Comparison of ENCODE assay signal across 8 cellular contexts in genomic region chr12:56688129-56688845, GRCh38. TPM values are rescaled to one million over a fixed set of nuclear protein-coding genes. Genes with fewer than 3 reads are reported as not detected.
DNase-seq lines count a peak whose midpoint lies in the region; ATAC-seq and TF ChIP-seq lines count a peak whose summit lies in the region.

PTGES3 (minus strand) TSS chr12:56688284; CDS start chr12:56687999, 285 bp downstream.

- H3K9me3 ChIP-seq in thymus (ENCODE audit: control insufficient read depth): no peaks in the 10 kb centered on the region

- peaks cover 8% of the 10 kb centered on the region for H3K36me3 Mint-ChIP-seq in activated naive CD8-positive, alpha-beta T cell
- H3K36me3 Mint-ChIP-seq in glutamatergic neuron (ENCODE audit: unreplicated experiment) (no peaks in the 10 kb centered on the region), osteocyte (ENCODE audit: unreplicated experiment) (peaks cover 12% of the 10 kb centered on the region)

- H3K36me3 ChIP-seq in thymus (ENCODE audit: control insufficient read depth, insufficient read depth): no peaks in the 10 kb centered on the region

- TF ChIP-seq CTCF in GM10248 (IDR thresholded peaks at IDR 0.05; ENCODE audit: control extremely low read depth, extremely low read depth, low read depth, missing control alignments): no peak
- TF ChIP-seq CTCF in glutamatergic neuron (IDR thresholded peaks at IDR 0.05; ENCODE audit: partially characterized antibody, unreplicated experiment): no peak
- TF ChIP-seq CTCF in osteocyte (IDR thresholded peaks at IDR 0.05): no peak

- CTCF ChIA-PET in GM10248 (lab: Yijun Ruan, JAX): interaction anchor here (1.0 to 2.2 kb wide), 3 partner anchors 10 to 52 kb away, joined by 3 to 8 read pairs (median 4); no protein-coding TSS in a partner anchor

- H3K4me1 Mint-ChIP-seq in activated naive CD8-positive, alpha-beta T cell (ENCODE audit: low read depth): peaks cover 19% of the 10 kb centered on the region
- peaks cover 10% of the 10 kb centered on the region for H3K4me1 Mint-ChIP-seq in glutamatergic neuron (ENCODE audit: low read depth, unreplicated experiment)
- H3K4me1 Mint-ChIP-seq in osteocyte (ENCODE audit: unreplicated experiment): peaks cover 38% of the 10 kb centered on the region

- H3K4me1 ChIP-seq in thymus (ENCODE audit: control insufficient read depth, insufficient read depth, low read length): peaks cover 15% of the 10 kb centered on the region

- under 1% methylated on average over 64 of the region's 64 CpGs for WGBS in thymus

- H3K27ac ChIP-seq in thymus (ENCODE audit: low read depth): peak within 1 kb of the TSS; percentile 99

- peak; percentile 57 for ATAC-seq in HG02623 (IDR thresholded peaks at IDR 0.05; ENCODE audit: unreplicated experiment)

- peak within 1 kb of the TSS; percentile 78 for H3K4me3 ChIP-seq in thymus (ENCODE audit: low read length)

- H3K27me3 Mint-ChIP-seq in activated naive CD8-positive, alpha-beta T cell: no peaks in the 10 kb centered on the region
- H3K27me3 Mint-ChIP-seq in glutamatergic neuron (ENCODE audit: unreplicated experiment): peaks cover 7% of the 10 kb centered on the region
- H3K27me3 Mint-ChIP-seq in osteocyte (ENCODE audit: unreplicated experiment): no peaks in the 10 kb centered on the region

- no peaks in the 10 kb centered on the region for H3K27me3 ChIP-seq in thymus (ENCODE audit: control insufficient read depth, insufficient read depth)

- POLR2A ChIA-PET in GM10248 (lab: Yijun Ruan, JAX): interaction anchor here (0.6 to 3.7 kb wide), 10 partner anchors 9 to 52 kb away, joined by 3 to 29 read pairs (median 5); partner anchors contain the start of genes ATP5F1B and NACA

- DNase-seq in GM10248 (ENCODE audit: extremely low spot score) (peak; percentile 98), NCI-H1105 (lab: John Stamatoyannopoulos, UW) (peak; percentile 91), SKM-1 treated with dmso at 0.1 percent for 144 hours (lab: John Stamatoyannopoulos, UW; ENCODE audit: unreplicated experiment) (peak; percentile 89), glutamatergic neuron (peak; percentile 99), osteocyte (ENCODE audit: extremely low spot score, unreplicated experiment) (peak; percentile 99)

- H3K4me3 Mint-ChIP-seq in activated naive CD8-positive, alpha-beta T cell: peak within 1 kb of the TSS; percentile 100
- H3K4me3 Mint-ChIP-seq in glutamatergic neuron (ENCODE audit: unreplicated experiment) (peak within 1 kb of the TSS; percentile 99), osteocyte (ENCODE audit: unreplicated experiment) (peak within 1 kb of the TSS; percentile 98)

- peak within 1 kb of the TSS; percentile 100 for H3K27ac Mint-ChIP-seq in activated naive CD8-positive, alpha-beta T cell
- H3K27ac Mint-ChIP-seq in glutamatergic neuron (ENCODE audit: unreplicated experiment) (peak within 1 kb of the TSS; percentile 98), osteocyte (ENCODE audit: unreplicated experiment) (peak within 1 kb of the TSS; percentile 99)

- no peaks in the 10 kb centered on the region for H3K9me3 Mint-ChIP-seq in activated naive CD8-positive, alpha-beta T cell (ENCODE audit: low read depth)
- H3K9me3 Mint-ChIP-seq in glutamatergic neuron (ENCODE audit: unreplicated experiment) (peaks cover 18% of the 10 kb centered on the region), osteocyte (ENCODE audit: unreplicated experiment) (no peaks in the 10 kb centered on the region)

RNA-seq across cellular contexts. Expression of gene PTGES3, which starts in this region (rescaled TPM):
- 180 TPM for total RNA-seq in glutamatergic neuron (ENCODE audit: unreplicated experiment)
- total RNA-seq in osteocyte: 136 and 140 TPM in 2 replicates
- polyA plus RNA-seq in thymus: 161 TPM

Comparison
In these comparisons a context has a peak if more than half of its experiments do, and no peak if none do; other contexts are left out.
1. Peak in every context shown above with its lines: DNase-seq, ATAC-seq, H3K4me3 ChIP-seq and H3K27ac ChIP-seq.